ENCODE assay signal across 2 cellular contexts in genomic region chr5:1203968-1204692, GRCh38.
A peak's percentile ranks its signal among the peaks of the same experiment; 100 is the strongest.
TF ChIP-seq lines count a peak whose summit lies in the region.

No MANE protein-coding gene starts in this region.

TF ChIP-seq in HepG2, 621 proteins besides CTCF, POLR2A, EP300 and RAD21 (continued from another document):
- TF ChIP-seq, protein P1, sequence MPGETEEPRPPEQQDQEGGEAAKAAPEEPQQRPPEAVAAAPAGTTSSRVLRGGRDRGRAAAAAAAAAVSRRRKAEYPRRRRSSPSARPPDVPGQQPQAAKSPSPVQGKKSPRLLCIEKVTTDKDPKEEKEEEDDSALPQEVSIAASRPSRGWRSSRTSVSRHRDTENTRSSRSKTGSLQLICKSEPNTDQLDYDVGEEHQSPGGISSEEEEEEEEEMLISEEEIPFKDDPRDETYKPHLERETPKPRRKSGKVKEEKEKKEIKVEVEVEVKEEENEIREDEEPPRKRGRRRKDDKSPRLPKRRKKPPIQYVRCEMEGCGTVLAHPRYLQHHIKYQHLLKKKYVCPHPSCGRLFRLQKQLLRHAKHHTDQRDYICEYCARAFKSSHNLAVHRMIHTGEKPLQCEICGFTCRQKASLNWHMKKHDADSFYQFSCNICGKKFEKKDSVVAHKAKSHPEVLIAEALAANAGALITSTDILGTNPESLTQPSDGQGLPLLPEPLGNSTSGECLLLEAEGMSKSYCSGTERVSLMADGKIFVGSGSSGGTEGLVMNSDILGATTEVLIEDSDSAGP (CRISPR knock-in tag; IDR thresholded peaks at IDR 0.05; ENCODE audit: borderline replicate concordance), result 0 out of 2 replicates have a peak, but pooled peaks have one; percentile 17
- TF ChIP-seq TBX2 (CRISPR knock-in tag; IDR thresholded peaks at IDR 0.05; ENCODE audit: borderline replicate concordance) (peak; percentile 18; the same call in 1 of the 2 replicates), ZBTB7B (CRISPR knock-in tag; IDR thresholded peaks at IDR 0.05) (no peak)

TF ChIP-seq in SK-N-SH treated with all-trans-retinoic acid at 6 μM for 48 hours, 23 proteins besides CTCF, POLR2A, EP300 and RAD21 (continued from another document):
- TF ChIP-seq ZNF8 (CRISPR knock-in tag; IDR thresholded peaks at IDR 0.05), result no peak
- TF ChIP-seq BACH2 (CRISPR knock-in tag; IDR thresholded peaks at IDR 0.05; ENCODE audit: borderline replicate concordance), result no peak
- no peak for TF ChIP-seq PPARA (CRISPR knock-in tag; IDR thresholded peaks at IDR 0.05; ENCODE audit: borderline replicate concordance)
- no peak for TF ChIP-seq SNAI2 (CRISPR knock-in tag; IDR thresholded peaks at IDR 0.05)
- no peak for TF ChIP-seq TOX (CRISPR knock-in tag; IDR thresholded peaks at IDR 0.05; ENCODE audit: borderline replicate concordance)
- no peak for TF ChIP-seq ARNTL (CRISPR knock-in tag; IDR thresholded peaks at IDR 0.05; ENCODE audit: borderline replicate concordance, low read depth)
- TF ChIP-seq OSR1 (CRISPR knock-in tag; IDR thresholded peaks at IDR 0.05), result no peak
- no peak for TF ChIP-seq TCF4 (CRISPR knock-in tag; IDR thresholded peaks at IDR 0.05; ENCODE audit: borderline replicate concordance)
- TF ChIP-seq POU6F1 (CRISPR knock-in tag; IDR thresholded peaks at IDR 0.05; ENCODE audit: borderline replicate concordance, low read depth), result no peak
- TF ChIP-seq ZFP30 (CRISPR knock-in tag; IDR thresholded peaks at IDR 0.05), result no peak
